ENCODE assay signal across 23 cellular contexts in genomic region chr9:13431137-13431536, GRCh38.
DNase-seq lines count a peak whose midpoint lies in the region; ATAC-seq lines count a peak whose summit lies in the region.
"Had no signal": no experiment of that assay in that cellular context is flagged by ENCODE, and none has a peak within 500 bp of the region (broad histone marks: within the 10 kb centered on the region; RNA-seq: fewer than 3 reads in every experiment).

No MANE protein-coding gene starts in this region.

- H3K14ac ChIP-seq in mesenchymal stem cell (ENCODE audit: low read length in 2 of 2) = peak overlapping the region in 1 of 2 experiments; percentile 4

- H3K27me3 ChIP-seq in Karpas-422 (ENCODE audit: low read length) (no peaks in the 10 kb centered on the region), mesenchymal stem cell (ENCODE audit: control insufficient read depth in 1 of 2, insufficient read depth in 1 of 2, low read length in 2 of 2) (peaks cover 0 to 6% of the 10 kb centered on the region in 2 experiments)
- H3K27me3 ChIP-seq: cardiac muscle cell, foreskin keratinocyte, neutrophil, right atrium auricular region, upper lobe of left lung had no signal

- H3K27ac ChIP-seq in Karpas-422 (ENCODE audit: low read length) (no peak overlapping the region), caudate nucleus (ENCODE audit: low read depth, low read length) (peak overlapping the region; percentile 11), mesenchymal stem cell (ENCODE audit: low read length, poor library complexity, severe bottlenecking) (no peak overlapping the region)
- H3K27ac ChIP-seq: cardiac muscle cell, foreskin keratinocyte, neutrophil, right atrium auricular region, upper lobe of left lung, VCaP had no signal

- H3K4ac ChIP-seq in mesenchymal stem cell (ENCODE audit: low read depth in 1 of 2, low read length in 2 of 2) = no peak overlapping the region

- H2BK5ac ChIP-seq in mesenchymal stem cell (ENCODE audit: low read depth, low read length, poor library complexity, severe bottlenecking) = no peak overlapping the region

- H3K23ac ChIP-seq in mesenchymal stem cell (ENCODE audit: low read length in 2 of 2) = no peak overlapping the region

- no peak overlapping the region for H2BK12ac ChIP-seq in mesenchymal stem cell (ENCODE audit: low read length in 2 of 2)

- H3K4me2 ChIP-seq in Karpas-422 (ENCODE audit: low read depth, low read length, poor library complexity, severe bottlenecking) (no peak overlapping the region), mesenchymal stem cell (ENCODE audit: low read length, poor library complexity, severe bottlenecking) (no peak overlapping the region)
- H3K4me2 ChIP-seq: SK-N-SH had no signal

- H3K79me1 ChIP-seq in mesenchymal stem cell (replicated peaks; ENCODE audit: low read length, poor library complexity, severe bottlenecking) = no peaks in the 10 kb centered on the region

- H3K4me3 ChIP-seq in Karpas-422 (ENCODE audit: low read length) (no peak overlapping the region), mesenchymal stem cell (ENCODE audit: insufficient read depth in 1 of 2, low read depth in 1 of 2, low read length in 2 of 2) (no peak overlapping the region)
- H3K4me3 ChIP-seq: cardiac muscle cell, mucosa of descending colon, right atrium auricular region, upper lobe of left lung had no signal

- ATAC-seq in HG03432 (IDR thresholded peaks at IDR 0.05; ENCODE audit: unreplicated experiment) (no peak), esophagus mucosa (no peak), HG03442 (IDR thresholded peaks at IDR 0.05; ENCODE audit: unreplicated experiment) (no peak)
- ATAC-seq: foreskin keratinocyte, left lobe of liver, mucosa of descending colon had no signal

- peak overlapping the region; percentile 25; the same call in 1 of the 2 replicates for H2AFZ ChIP-seq in Karpas-422 (ENCODE audit: low read length)
- no peak overlapping the region for H2AFZ ChIP-seq in mesenchymal stem cell (ENCODE audit: low read depth, low read length)

- no peaks in the 10 kb centered on the region for H3K79me2 ChIP-seq in Karpas-422 (ENCODE audit: low read length)

- DNase-seq in Ammon's horn (ENCODE audit: low spot score) (peak; percentile 82), Karpas-422 (no peak), caudate nucleus (lab: John Stamatoyannopoulos, UW) (peak in 43 of 61 donors; percentile 1 to 68 (median 34)), mesenchymal stem cell (no peak), activated gamma-delta T cell treated with Interleukin-2 at 50 U/mL for 16 hours (no peak)
- DNase-seq: activated CD4-positive, alpha-beta T cell treated with anti-CD3 and anti-CD28 coated beads, Interleukin-2, amount 50 U/mL, for 4 hours; activated gamma-delta T cell; CD4-positive, alpha-beta T cell; DMS53; foreskin keratinocyte; GF-D8; mucosa of descending colon; NCI-H1048; SK-N-SH had no signal

- H2BK120ac ChIP-seq in mesenchymal stem cell (ENCODE audit: low read depth, low read length) = no peak overlapping the region

- peak overlapping the region; percentile 68 for H4K91ac ChIP-seq in mesenchymal stem cell (ENCODE audit: low read length)

- peak overlapping the region in 1 of 2 experiments; percentile 21 for H3K18ac ChIP-seq in mesenchymal stem cell (ENCODE audit: low read depth in 1 of 2, low read length in 2 of 2)

- no peaks in the 10 kb centered on the region for H3K36me3 ChIP-seq in Karpas-422 (ENCODE audit: insufficient read depth, low read length)
- no peaks in the 10 kb centered on the region for H3K36me3 ChIP-seq in mesenchymal stem cell (ENCODE audit: control insufficient read depth in 1 of 2, insufficient read depth in 2 of 2, low read depth in 1 of 2, low read length in 2 of 2)
- H3K36me3 ChIP-seq: cardiac muscle cell, neutrophil, right atrium auricular region, upper lobe of left lung had no signal

- H3K9ac ChIP-seq in Karpas-422 (ENCODE audit: low read length) (no peak overlapping the region), mesenchymal stem cell (ENCODE audit: low read length) (no peak overlapping the region)
- H3K9ac ChIP-seq: SK-N-SH had no signal

- H3K4me1 ChIP-seq in Karpas-422 (ENCODE audit: low read length) (peaks cover 55% of the 10 kb centered on the region), mesenchymal stem cell (ENCODE audit: control insufficient read depth, insufficient read depth, low read depth, low read length) (no peaks in the 10 kb centered on the region)
- H3K4me1 ChIP-seq: foreskin keratinocyte had no signal

- 84% methylated on average over 8 of the region's 8 CpGs for WGBS in mesenchymal stem cell

- no peak overlapping the region for H2BK15ac ChIP-seq in mesenchymal stem cell (ENCODE audit: low read depth, poor library complexity, severe bottlenecking)

- H4K20me1 ChIP-seq in Karpas-422 (ENCODE audit: insufficient read depth, low read depth, low read length) = no peaks in the 10 kb centered on the region

- no peak overlapping the region for H4K8ac ChIP-seq in mesenchymal stem cell (ENCODE audit: low read length)

- H3K9me3 ChIP-seq in Karpas-422 (ENCODE audit: low read length) (no peaks in the 10 kb centered on the region), mesenchymal stem cell (ENCODE audit: control insufficient read depth, low read length) (no peaks in the 10 kb centered on the region)
- H3K9me3 ChIP-seq: mucosa of descending colon, neutrophil, right atrium auricular region, SK-N-SH, upper lobe of left lung had no signal

- H3K9me2 ChIP-seq in Karpas-422 (replicated peaks; ENCODE audit: insufficient read depth, low read length) = no peaks in the 10 kb centered on the region
- H3K9me2 ChIP-seq: SK-N-SH had no signal

- no peak overlapping the region for H2AK5ac ChIP-seq in mesenchymal stem cell (ENCODE audit: low read length, severe bottlenecking)

Comparison
In these comparisons a context has a peak if more than half of its experiments do, and no peak if none do; other contexts are left out.
1. DNase-seq: peak in Ammon's horn (single experiment) and caudate nucleus (43 of 61); none in Karpas-422 (single experiment), mesenchymal stem cell (single experiment) and activated gamma-delta T cell treated with Interleukin-2 at 50 U/mL for 16 hours (single experiment).